ENCODE assay signal across 8 cellular contexts in the genomic region with DNA sequence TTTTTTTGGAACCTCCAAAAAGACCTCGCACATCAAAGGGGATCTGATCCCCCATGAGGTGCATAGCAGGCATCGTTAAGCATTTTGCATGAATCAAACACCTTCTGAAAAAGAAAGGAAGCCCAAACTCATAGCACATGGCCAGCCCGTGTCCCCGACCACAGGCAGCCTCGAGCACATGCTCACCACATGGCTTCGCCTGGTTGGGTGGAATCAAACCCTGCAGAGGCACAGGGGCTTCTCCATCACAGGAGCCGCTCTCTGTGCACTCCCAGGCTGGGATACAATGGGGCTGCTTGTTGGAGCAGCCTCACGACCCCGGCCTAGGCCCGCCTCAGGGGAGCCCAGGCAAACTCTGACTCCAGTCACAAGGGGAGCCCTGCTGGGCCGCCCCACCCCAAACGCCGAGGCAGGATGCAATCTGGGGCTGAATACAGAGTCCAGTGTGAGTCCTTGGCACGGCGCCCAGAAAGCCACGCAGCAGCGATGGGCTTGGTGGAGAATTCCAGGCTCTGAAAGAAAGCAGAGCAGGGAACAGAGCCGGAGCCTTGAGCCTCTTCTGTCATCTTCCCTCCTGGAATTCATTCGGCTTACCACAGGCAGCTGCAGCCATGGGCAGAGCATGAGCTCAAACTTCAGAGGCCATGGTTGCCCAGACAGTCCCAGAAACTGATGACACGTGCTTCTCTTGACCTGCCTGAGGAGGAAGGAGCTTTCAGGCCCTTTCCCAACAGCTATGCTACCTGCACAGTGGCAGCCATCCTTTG.
A peak's percentile ranks its signal among the peaks of the same experiment; 100 is the strongest.
DNase-seq lines count a peak whose midpoint lies in the region; ATAC-seq and TF ChIP-seq lines count a peak whose summit lies in the region.

No MANE protein-coding gene starts in this region.

- H4K12ac ChIP-seq in trophoblast cell (ENCODE audit: low read depth, low read length): no peak overlapping the region

- no peaks in the 10 kb centered on the region for H3K27me3 ChIP-seq in gastroesophageal sphincter
- no peaks in the 10 kb centered on the region for H3K27me3 ChIP-seq in trophoblast cell (ENCODE audit: insufficient read depth, low read length)
- H3K27me3 ChIP-seq in CD8-positive, alpha-beta T cell (ENCODE audit: insufficient read depth, low read length): no peaks in the 10 kb centered on the region

- no peak overlapping the region for H2BK5ac ChIP-seq in trophoblast cell (ENCODE audit: low read depth, low read length, poor library complexity)

- H3K4me3 ChIP-seq in gastroesophageal sphincter (no peak overlapping the region), trophoblast cell (ENCODE audit: low read depth, low read length) (no peak overlapping the region)
- H3K4me3 ChIP-seq in CD8-positive, alpha-beta T cell (ENCODE audit: low read depth, low read length): no peak overlapping the region

- no peak overlapping the region for H3K14ac ChIP-seq in trophoblast cell (ENCODE audit: low read length)

- ATAC-seq in gastroesophageal sphincter: peak; percentile 69
- ATAC-seq in CD8-positive, alpha-beta T cell: no peak
- ATAC-seq in HG03095 (IDR thresholded peaks at IDR 0.05; ENCODE audit: unreplicated experiment): no peak

- DNase-seq in COLO829 (ENCODE audit: low spot score) (peak; percentile 68), RWPE1 (ENCODE audit: low spot score) (no peak), osteocyte (ENCODE audit: extremely low spot score, unreplicated experiment) (peak; percentile 92), trophoblast cell (no peak), NCI-H1694 (lab: John Stamatoyannopoulos, UW) (no peak)
- no peak for DNase-seq in CD8-positive, alpha-beta T cell

- H3K4me3 Mint-ChIP-seq in osteocyte (ENCODE audit: unreplicated experiment): no peak overlapping the region
- no peak overlapping the region for H3K4me3 Mint-ChIP-seq in CD8-positive, alpha-beta T cell

- no peaks in the 10 kb centered on the region for H3K36me3 Mint-ChIP-seq in osteocyte (ENCODE audit: unreplicated experiment)
- H3K36me3 Mint-ChIP-seq in CD8-positive, alpha-beta T cell: no peaks in the 10 kb centered on the region

- TF ChIP-seq POLR2A in gastroesophageal sphincter (IDR thresholded peaks at IDR 0.05): no peak

- no peaks in the 10 kb centered on the region for H3K79me1 ChIP-seq in trophoblast cell (ENCODE audit: low read length)

- H3K4me1 Mint-ChIP-seq in osteocyte (ENCODE audit: unreplicated experiment): peaks cover 32% of the 10 kb centered on the region
- H3K4me1 Mint-ChIP-seq in CD8-positive, alpha-beta T cell (ENCODE audit: low read depth): no peaks in the 10 kb centered on the region

- CTCF ChIA-PET in RWPE1 (lab: Yijun Ruan, JAX): no interaction called here
- CTCF ChIA-PET in CD8-positive, alpha-beta T cell (lab: Charles Lee): no interaction called here

- H3K27ac ChIP-seq in RWPE1: peak overlapping the region; percentile 51
- H3K27ac ChIP-seq in gastroesophageal sphincter: peak overlapping the region in 3 of 4 donors; percentile 12 to 48 (median 42)
- H3K27ac ChIP-seq in trophoblast cell (ENCODE audit: low read depth, low read length): no peak overlapping the region
- no peak overlapping the region for H3K27ac ChIP-seq in CD8-positive, alpha-beta T cell (ENCODE audit: low read depth, low read length)

- 89 to 90% methylated on average over 2 to 4 of the region's 20 CpGs for WGBS in gastroesophageal sphincter (ENCODE audit: low coverage in 1 of 2), 2 donors
- no CpG with 5 or more reads among the region's 20 CpGs for WGBS in trophoblast cell (ENCODE audit: extremely low coverage, insufficient coverage, insufficient read length)

- no peak overlapping the region for H3K4ac ChIP-seq in trophoblast cell (ENCODE audit: low read depth, low read length)

- H2BK12ac ChIP-seq in trophoblast cell (ENCODE audit: low read length): no peak overlapping the region

- intact Hi-C loops in CD8-positive, alpha-beta T cell (cut with DNase I, micrococcal nuclease): no loop called here

- no peak overlapping the region for H4K8ac ChIP-seq in trophoblast cell (ENCODE audit: low read depth, low read length)

- TF ChIP-seq CTCF in RWPE1 (conservative IDR thresholded peaks at IDR 0.05; ENCODE audit: low read depth) (no peak), gastroesophageal sphincter (IDR thresholded peaks at IDR 0.05) (no peak), osteocyte (IDR thresholded peaks at IDR 0.05) (no peak)
- no peak for TF ChIP-seq CTCF in CD8-positive, alpha-beta T cell (IDR thresholded peaks at IDR 0.05)

- peak overlapping the region; percentile 74 for H3K27ac Mint-ChIP-seq in osteocyte (ENCODE audit: unreplicated experiment)
- no peak overlapping the region for H3K27ac Mint-ChIP-seq in CD8-positive, alpha-beta T cell

- no peaks in the 10 kb centered on the region for H3K27me3 Mint-ChIP-seq in osteocyte (ENCODE audit: unreplicated experiment)
- H3K27me3 Mint-ChIP-seq in CD8-positive, alpha-beta T cell (ENCODE audit: low read depth): no peaks in the 10 kb centered on the region

- H3K4me1 ChIP-seq in gastroesophageal sphincter (peaks cover 0 to 25% (median 4%) of the 10 kb centered on the region in 3 donors), trophoblast cell (ENCODE audit: control insufficient read depth in 1 of 2, insufficient read depth in 2 of 2, low read length in 2 of 2) (peaks cover 3% of the 10 kb centered on the region in 2 experiments)
- H3K4me1 ChIP-seq in CD8-positive, alpha-beta T cell (ENCODE audit: insufficient read depth, low read length): no peaks in the 10 kb centered on the region

- H3K4me2 ChIP-seq in trophoblast cell (ENCODE audit: low read length): no peak overlapping the region

- TF ChIP-seq EP300 in gastroesophageal sphincter (IDR thresholded peaks at IDR 0.05): no peak

- H3K9ac ChIP-seq in trophoblast cell (ENCODE audit: low read length): no peak overlapping the region

- H3K18ac ChIP-seq in trophoblast cell (ENCODE audit: low read length): no peak overlapping the region

- H3K36me3 ChIP-seq in gastroesophageal sphincter (no peaks in the 10 kb centered on the region), trophoblast cell (ENCODE audit: control insufficient read depth in 1 of 2, insufficient read depth in 2 of 2, low read length in 2 of 2) (no peaks in the 10 kb centered on the region)
- H3K36me3 ChIP-seq in CD8-positive, alpha-beta T cell (ENCODE audit: insufficient read depth, low read length): no peaks in the 10 kb centered on the region

- no peak overlapping the region for H2BK120ac ChIP-seq in trophoblast cell (ENCODE audit: insufficient read depth, low read length, poor library complexity)

- H2AFZ ChIP-seq in trophoblast cell (ENCODE audit: insufficient read depth, low read length, poor library complexity): no peak overlapping the region

- H3K9me3 Mint-ChIP-seq in osteocyte (ENCODE audit: unreplicated experiment): peaks cover 10% of the 10 kb centered on the region
- peaks cover 6% of the 10 kb centered on the region for H3K9me3 Mint-ChIP-seq in CD8-positive, alpha-beta T cell

- H4K91ac ChIP-seq in trophoblast cell (ENCODE audit: low read depth, low read length): no peak overlapping the region

- H3K23ac ChIP-seq in trophoblast cell (ENCODE audit: low read length): no peak overlapping the region

- POLR2A ChIA-PET in RWPE1 (lab: Yijun Ruan, JAX; ENCODE audit: low non-redundant PET): no interaction called here
- POLR2A ChIA-PET in CD8-positive, alpha-beta T cell (lab: Charles Lee): no interaction called here

- H3K9me3 ChIP-seq in gastroesophageal sphincter: no peaks in the 10 kb centered on the region
- peaks cover 2% of the 10 kb centered on the region for H3K9me3 ChIP-seq in trophoblast cell (ENCODE audit: insufficient read depth, low read depth, low read length)
- no peaks in the 10 kb centered on the region for H3K9me3 ChIP-seq in CD8-positive, alpha-beta T cell (ENCODE audit: low read length)

- no peaks in the 10 kb centered on the region for H3K79me2 ChIP-seq in trophoblast cell (ENCODE audit: control insufficient read depth, insufficient read depth, low read length, poor library complexity)

- no peak overlapping the region for H2AK5ac ChIP-seq in trophoblast cell (ENCODE audit: low read length)

Comparison
In these comparisons a context has a peak if more than half of its experiments do, and no peak if none do; other contexts are left out.
1. DNase-seq: peak in COLO829 (single experiment) and osteocyte (single experiment); none in RWPE1 (single experiment), trophoblast cell (0 of 2), CD8-positive, alpha-beta T cell (0 of 7) and NCI-H1694 (single experiment).
2. H3K27ac ChIP-seq: peak in RWPE1 (single experiment) and gastroesophageal sphincter (3 of 4); none in trophoblast cell (single experiment) and CD8-positive, alpha-beta T cell (single experiment).